8 cellular contexts compared by ENCODE assay signal in the genomic region with DNA sequence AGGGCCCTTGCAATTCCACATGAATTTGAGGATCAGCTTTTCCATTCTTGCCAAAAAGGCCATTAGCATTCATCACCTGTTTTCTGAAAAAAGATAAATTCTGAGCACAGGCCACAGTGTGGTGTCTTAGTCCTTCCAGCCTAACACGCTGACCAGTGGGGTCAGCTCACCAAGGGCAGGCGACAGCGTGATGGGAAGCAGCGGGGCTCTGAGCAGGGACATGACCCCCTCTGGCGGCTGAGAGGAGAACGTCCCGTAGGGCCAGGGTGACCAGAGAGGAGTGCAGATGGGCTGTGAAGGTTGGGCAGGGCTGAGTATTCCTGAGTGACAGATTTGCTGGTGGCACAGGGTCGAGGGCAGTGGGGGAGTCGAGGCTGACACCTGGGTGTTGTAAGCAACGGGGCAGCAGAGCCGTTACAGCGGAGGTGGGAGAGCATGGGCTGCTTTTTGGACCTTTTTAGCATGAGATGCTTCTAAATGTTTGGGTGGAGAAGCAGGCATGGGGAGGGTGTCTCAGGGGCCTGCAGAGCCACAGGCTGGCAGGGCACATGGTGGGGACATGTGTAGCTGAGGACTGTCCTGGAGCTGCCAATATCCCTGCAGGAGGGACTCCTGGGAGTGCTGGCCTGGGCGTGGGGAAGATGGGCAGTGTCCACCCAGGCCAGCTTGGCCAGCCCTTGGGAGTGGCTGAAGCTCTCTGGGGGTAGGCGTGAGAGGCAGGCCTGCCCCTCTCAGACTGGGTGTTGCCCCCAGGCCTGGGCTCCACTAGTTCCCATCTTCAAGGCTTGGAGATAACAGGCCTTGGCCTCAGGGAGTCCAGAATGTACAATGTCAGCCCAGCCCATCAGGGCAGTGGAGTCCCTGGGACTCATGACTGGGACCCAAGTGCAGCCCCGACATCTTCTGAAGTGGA. TPM values are rescaled to one million over a fixed set of nuclear protein-coding genes. Genes with fewer than 3 reads are reported as not detected.
DNase-seq lines count a peak whose midpoint lies in the region; ATAC-seq and TF ChIP-seq lines count a peak whose summit lies in the region.

No MANE protein-coding gene starts in this region.

- peak; percentile 81 for DNase-seq in Calu3
- peak; percentile 52 for DNase-seq in activated T-helper 9 cell treated with anti-CD3 and anti-CD28 coated beads, Interleukin-2, amount 50 U/mL, for 16 hours (ENCODE audit: low read depth)
- DNase-seq in fibroblast of villous mesenchyme (ENCODE audit: low read depth): peak; percentile 84
- DNase-seq in non-pigmented ciliary epithelial cell (ENCODE audit: low read depth): peak; percentile 28

- H3K27ac Mint-ChIP-seq in Calu3 (ENCODE audit: unreplicated experiment): peak overlapping the region; percentile 17

- no peaks in the 10 kb centered on the region for H3K27me3 Mint-ChIP-seq in Calu3 (ENCODE audit: unreplicated experiment)

- H3K4me3 Mint-ChIP-seq in Calu3 (ENCODE audit: low read depth, unreplicated experiment): peak overlapping the region; percentile 15

- intact Hi-C loops in Calu3 (cut with micrococcal nuclease; ENCODE audit: unreplicated experiment): loop anchor here (10.0 kb wide), 1 partner anchor 122 kb away; no protein-coding TSS in a partner anchor

- no TSS peak for BruUV-seq in Calu3 (replicated peaks; lab: Mats Ljungman, UMichigan)

- CTCF ChIA-PET in Calu3 (lab: Charles Lee): interaction anchor here (0.6 to 1.5 kb wide), 6 partner anchors 9 to 671 kb away, joined by 3 to 7 read pairs (median 4); no protein-coding TSS in a partner anchor

- no peak for TF ChIP-seq EP300 in Ishikawa (IDR thresholded peaks at IDR 0.05; ENCODE audit: borderline replicate concordance)

- peak; percentile 95 for TF ChIP-seq RAD21 in Ishikawa (IDR thresholded peaks at IDR 0.05; ENCODE audit: low read depth)

- no peak for ATAC-seq in HG02870 (IDR thresholded peaks at IDR 0.05; ENCODE audit: unreplicated experiment)

- peaks cover 14% of the 10 kb centered on the region for H3K36me3 Mint-ChIP-seq in Calu3 (ENCODE audit: insufficient read depth, unreplicated experiment)

- no peaks in the 10 kb centered on the region for H3K9me3 Mint-ChIP-seq in Calu3 (ENCODE audit: low read depth, unreplicated experiment)

- H3K4me3 ChIP-seq in fibroblast of villous mesenchyme (ENCODE audit: low read depth, low read length): no peak overlapping the region

- TF ChIP-seq CTCF in Calu3 (IDR thresholded peaks at IDR 0.05; ENCODE audit: unreplicated experiment): peak; percentile 62
- TF ChIP-seq CTCF in fibroblast of villous mesenchyme (IDR thresholded peaks at IDR 0.05; ENCODE audit: insufficient read depth, low read depth, low read length): peak; percentile 98

- peak; percentile 50; the same call in 1 of the 2 replicates for TF ChIP-seq POLR2A in Raji (IDR thresholded peaks at IDR 0.05; ENCODE audit: insufficient read depth, low read depth, low read length)

- H3K27ac ChIP-seq in temporal lobe (ENCODE audit: low read depth, low read length): peak overlapping the region; percentile 12

- H3K4me1 Mint-ChIP-seq in Calu3 (ENCODE audit: low read depth, unreplicated experiment): peaks cover 5% of the 10 kb centered on the region

TF ChIP-seq in Ishikawa, 13 proteins besides CTCF, POLR2A, EP300 and RAD21:
- TF ChIP-seq TCF12 (IDR thresholded peaks at IDR 0.05; ENCODE audit: low read depth) (no peak), CEBPB (IDR thresholded peaks at IDR 0.05) (no peak), FOXM1 (IDR thresholded peaks at IDR 0.05; ENCODE audit: borderline replicate concordance, low read depth) (no peak), ZBTB7A (IDR thresholded peaks at IDR 0.05; ENCODE audit: low read depth) (no peak), NFIC (IDR thresholded peaks at IDR 0.05) (no peak), YY1 (IDR thresholded peaks at IDR 0.05; ENCODE audit: low read depth) (no peak), CREB1 (IDR thresholded peaks at IDR 0.05; ENCODE audit: low read depth) (no peak), EGR1 (IDR thresholded peaks at IDR 0.05) (no peak), TEAD4 (IDR thresholded peaks at IDR 0.05) (no peak), TAF1 (IDR thresholded peaks at IDR 0.05; ENCODE audit: low read depth) (no peak)
- TF ChIP-seq, protein P1, sequence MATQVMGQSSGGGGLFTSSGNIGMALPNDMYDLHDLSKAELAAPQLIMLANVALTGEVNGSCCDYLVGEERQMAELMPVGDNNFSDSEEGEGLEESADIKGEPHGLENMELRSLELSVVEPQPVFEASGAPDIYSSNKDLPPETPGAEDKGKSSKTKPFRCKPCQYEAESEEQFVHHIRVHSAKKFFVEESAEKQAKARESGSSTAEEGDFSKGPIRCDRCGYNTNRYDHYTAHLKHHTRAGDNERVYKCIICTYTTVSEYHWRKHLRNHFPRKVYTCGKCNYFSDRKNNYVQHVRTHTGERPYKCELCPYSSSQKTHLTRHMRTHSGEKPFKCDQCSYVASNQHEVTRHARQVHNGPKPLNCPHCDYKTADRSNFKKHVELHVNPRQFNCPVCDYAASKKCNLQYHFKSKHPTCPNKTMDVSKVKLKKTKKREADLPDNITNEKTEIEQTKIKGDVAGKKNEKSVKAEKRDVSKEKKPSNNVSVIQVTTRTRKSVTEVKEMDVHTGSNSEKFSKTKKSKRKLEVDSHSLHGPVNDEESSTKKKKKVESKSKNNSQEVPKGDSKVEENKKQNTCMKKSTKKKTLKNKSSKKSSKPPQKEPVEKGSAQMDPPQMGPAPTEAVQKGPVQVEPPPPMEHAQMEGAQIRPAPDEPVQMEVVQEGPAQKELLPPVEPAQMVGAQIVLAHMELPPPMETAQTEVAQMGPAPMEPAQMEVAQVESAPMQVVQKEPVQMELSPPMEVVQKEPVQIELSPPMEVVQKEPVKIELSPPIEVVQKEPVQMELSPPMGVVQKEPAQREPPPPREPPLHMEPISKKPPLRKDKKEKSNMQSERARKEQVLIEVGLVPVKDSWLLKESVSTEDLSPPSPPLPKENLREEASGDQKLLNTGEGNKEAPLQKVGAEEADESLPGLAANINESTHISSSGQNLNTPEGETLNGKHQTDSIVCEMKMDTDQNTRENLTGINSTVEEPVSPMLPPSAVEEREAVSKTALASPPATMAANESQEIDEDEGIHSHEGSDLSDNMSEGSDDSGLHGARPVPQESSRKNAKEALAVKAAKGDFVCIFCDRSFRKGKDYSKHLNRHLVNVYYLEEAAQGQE (IDR thresholded peaks at IDR 0.05; ENCODE audit: low read depth): no peak
- TF ChIP-seq, protein P2, sequence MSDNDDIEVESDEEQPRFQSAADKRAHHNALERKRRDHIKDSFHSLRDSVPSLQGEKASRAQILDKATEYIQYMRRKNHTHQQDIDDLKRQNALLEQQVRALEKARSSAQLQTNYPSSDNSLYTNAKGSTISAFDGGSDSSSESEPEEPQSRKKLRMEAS (IDR thresholded peaks at IDR 0.05): no peak
- TF ChIP-seq, protein P3, sequence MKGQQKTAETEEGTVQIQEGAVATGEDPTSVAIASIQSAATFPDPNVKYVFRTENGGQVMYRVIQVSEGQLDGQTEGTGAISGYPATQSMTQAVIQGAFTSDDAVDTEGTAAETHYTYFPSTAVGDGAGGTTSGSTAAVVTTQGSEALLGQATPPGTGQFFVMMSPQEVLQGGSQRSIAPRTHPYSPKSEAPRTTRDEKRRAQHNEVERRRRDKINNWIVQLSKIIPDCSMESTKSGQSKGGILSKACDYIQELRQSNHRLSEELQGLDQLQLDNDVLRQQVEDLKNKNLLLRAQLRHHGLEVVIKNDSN (IDR thresholded peaks at IDR 0.05): no peak

RNA-seq across cellular contexts. Expression of a gene that starts 8.6 kb away (rescaled TPM):
- 0.59 and 1.3 TPM in 2 replicates for total RNA-seq in Calu3 (2022)
- under 0.01 TPM in 2 replicates for total RNA-seq in fibroblast of villous mesenchyme
- total RNA-seq in temporal lobe: under 0.01 TPM

RNA-seq across cellular contexts. Expression of a gene that starts 12.6 kb away (rescaled TPM):
- total RNA-seq in Calu3 (2022): 0.64 and 1.1 TPM in 2 replicates
- 0.32 and 0.43 TPM in 2 replicates for total RNA-seq in fibroblast of villous mesenchyme
- 0.98 TPM for total RNA-seq in temporal lobe

RNA-seq across cellular contexts. Expression of a gene that starts 15.6 kb away (rescaled TPM):
- 251 and 252 TPM in 2 replicates for total RNA-seq in Calu3 (2022)
- total RNA-seq in fibroblast of villous mesenchyme: 107 and 124 TPM in 2 replicates
- 236 TPM for total RNA-seq in temporal lobe

Comparison
In these comparisons a context has a peak if more than half of its experiments do, and no peak if none do; other contexts are left out.
1. DNase-seq: peak in every context shown above with its lines; median percentile 84 in fibroblast of villous mesenchyme; 81 in Calu3; 52 in activated T-helper 9 cell treated with anti-CD3 and anti-CD28 coated beads, Interleukin-2, amount 50 U/mL, for 16 hours; 28 in non-pigmented ciliary epithelial cell.